28 cellular contexts compared by ENCODE assay signal in the genomic region with DNA sequence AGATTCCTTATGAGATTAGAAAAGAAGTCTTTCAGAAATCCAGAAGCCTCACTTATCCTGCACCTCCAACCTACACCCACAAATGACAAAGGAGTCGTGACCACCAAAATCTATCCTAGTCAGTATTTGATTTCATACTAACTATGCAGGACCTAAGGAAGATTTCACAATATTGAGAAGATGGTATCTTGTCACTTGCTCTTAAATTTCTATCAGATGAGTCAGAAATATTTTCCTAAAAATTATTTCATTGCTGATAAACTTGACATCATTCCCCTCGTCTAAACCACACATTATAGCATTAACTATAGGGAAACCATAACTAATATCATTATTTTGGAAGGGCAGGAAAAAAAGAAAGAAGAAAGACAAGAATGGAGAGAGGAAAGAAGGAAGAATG.
"Had no signal": no experiment of that assay in that cellular context is flagged by ENCODE, and none has a peak within 500 bp of the region (broad histone marks: within the 10 kb centered on the region; RNA-seq: fewer than 3 reads in every experiment).

No MANE protein-coding gene starts in this region.

- H3K4me3 Mint-ChIP-seq: naive thymus-derived CD8-positive, alpha-beta T cell; nephron progenitor cell; stimulated activated naive B cell treated with anti-CD40 and anti-IgM and Interleukin-4, amounts not matched to agents 10 μg/mL and 1 μg/mL and 100 μg/mL, for 72 hours; stimulated activated naive CD8-positive, alpha-beta T cell treated with anti-CD3 and anti-CD28 coated beads, Interleukin-15, amount 100 ng/mL, for 72 hours had no signal

- H3K27ac ChIP-seq: esophagus muscularis mucosa, heart right ventricle, left lung, ovary, psoas muscle, suprapubic skin, transverse colon, upper lobe of right lung, uterus had no signal

- H3K27me3 ChIP-seq: esophagus muscularis mucosa, heart right ventricle, left lung, ovary, suprapubic skin, transverse colon, upper lobe of right lung, uterus had no signal

- H3K9me3 Mint-ChIP-seq: naive thymus-derived CD8-positive, alpha-beta T cell; nephron progenitor cell; stimulated activated naive B cell treated with anti-CD40 and anti-IgM and Interleukin-4, amounts not matched to agents 10 μg/mL and 1 μg/mL and 100 μg/mL, for 72 hours; stimulated activated naive CD8-positive, alpha-beta T cell treated with anti-CD3 and anti-CD28 coated beads, Interleukin-15, amount 100 ng/mL, for 72 hours had no signal

- FAIRE-seq: endothelial cell of umbilical vein, islet of Langerhans, small intestine had no signal

- H3K4me3 ChIP-seq: esophagus muscularis mucosa, heart right ventricle, left lung, ovary, psoas muscle, suprapubic skin, transverse colon, upper lobe of right lung, uterus had no signal

- H3K4me1 Mint-ChIP-seq: stimulated activated naive B cell treated with anti-CD40 and anti-IgM and Interleukin-4, amounts not matched to agents 10 μg/mL and 1 μg/mL and 100 μg/mL, for 72 hours had no signal

- H3K4me1 ChIP-seq: left lung, psoas muscle, suprapubic skin, transverse colon, uterus had no signal

- H3K27ac Mint-ChIP-seq: naive thymus-derived CD8-positive, alpha-beta T cell; nephron progenitor cell; stimulated activated naive B cell treated with anti-CD40 and anti-IgM and Interleukin-4, amounts not matched to agents 10 μg/mL and 1 μg/mL and 100 μg/mL, for 72 hours had no signal

- DNase-seq: cortex of kidney; foreskin melanocyte; glutamatergic neuron; heart right ventricle; hippocampal formation; left cardiac atrium; left lung; mesenchymal stem cell; midbrain; naive thymus-derived CD8-positive, alpha-beta T cell; nephron progenitor cell; nucleus accumbens; ovary; posterior cingulate gyrus; psoas muscle; right cardiac atrium; small intestine; stimulated activated CD4-positive, alpha-beta T cell treated with anti-CD3 and anti-CD28 coated beads, Interleukin-15, amount 100 ng/mL, for 24 hours; stimulated activated CD4-positive, alpha-beta T cell treated with anti-CD3 and anti-CD28 coated beads, Interleukin-2, amount 100 ng/mL, for 48 hours; stimulated activated naive B cell treated with anti-CD40 and anti-IgM and Interleukin-4, amounts not matched to agents 10 μg/mL and 1 μg/mL and 100 μg/mL, for 72 hours; stimulated activated naive CD8-positive, alpha-beta T cell treated with anti-CD3 and anti-CD28 coated beads, Interleukin-15, amount 100 ng/mL, for 72 hours; transverse colon; upper lobe of right lung; uterus had no signal

- H3K9me3 ChIP-seq: esophagus muscularis mucosa, heart right ventricle, left lung, ovary, psoas muscle, suprapubic skin, transverse colon, upper lobe of right lung, uterus had no signal

- ATAC-seq: heart right ventricle; left cardiac atrium; left lung; naive thymus-derived CD8-positive, alpha-beta T cell; psoas muscle; right cardiac atrium; stimulated activated naive B cell treated with anti-CD40 and anti-IgM and Interleukin-4, amounts not matched to agents 10 μg/mL and 1 μg/mL and 100 μg/mL, for 72 hours; stimulated activated naive CD8-positive, alpha-beta T cell treated with anti-CD3 and anti-CD28 coated beads, Interleukin-15, amount 100 ng/mL, for 72 hours; upper lobe of right lung had no signal

- H3K36me3 Mint-ChIP-seq: naive thymus-derived CD8-positive, alpha-beta T cell; stimulated activated naive B cell treated with anti-CD40 and anti-IgM and Interleukin-4, amounts not matched to agents 10 μg/mL and 1 μg/mL and 100 μg/mL, for 72 hours had no signal

- H3K36me3 ChIP-seq: esophagus muscularis mucosa, heart right ventricle, left lung, ovary, suprapubic skin, transverse colon, upper lobe of right lung, uterus had no signal
